Comparison of ENCODE assay signal across 8 cellular contexts in genomic region chr19:49546825-49547565, GRCh38. TPM values are rescaled to one million over a fixed set of nuclear protein-coding genes. Genes with fewer than 3 reads are reported as not detected.
DNase-seq lines count a peak whose midpoint lies in the region; ATAC-seq and TF ChIP-seq lines count a peak whose summit lies in the region.

No MANE protein-coding gene starts in this region.

- no peak for ATAC-seq in HG03378 (IDR thresholded peaks at IDR 0.05; ENCODE audit: unreplicated experiment)

- H3K9me3 ChIP-seq in thyroid gland: no peaks in the 10 kb centered on the region

- H3K4me3 Mint-ChIP-seq in endothelial cell (ENCODE audit: unreplicated experiment) (no peak overlapping the region), mesothelial cell of epicardium (peak overlapping the region; percentile 29)

- TF ChIP-seq POLR2A in thyroid gland (IDR thresholded peaks at IDR 0.05): no peak

- H3K27ac Mint-ChIP-seq in endothelial cell (ENCODE audit: unreplicated experiment): peak overlapping the region; percentile 61
- peak overlapping the region; percentile 30 for H3K27ac Mint-ChIP-seq in mesothelial cell of epicardium

- no peaks in the 10 kb centered on the region for H3K27me3 ChIP-seq in thyroid gland

- no peaks in the 10 kb centered on the region for H3K4me1 ChIP-seq in thyroid gland

- peak; percentile 86 for DNase-seq in COR-L47 (lab: John Stamatoyannopoulos, UW)
- DNase-seq in HS-27A (ENCODE audit: low read depth): peak; percentile 81
- peak; percentile 76 for DNase-seq in NCI-H774 (lab: John Stamatoyannopoulos, UW)
- DNase-seq in activated CD4-positive, alpha-beta T cell treated with anti-CD3 and anti-CD28 coated beads, Interleukin-2, amount 50 U/mL, for 48 hours: peak; percentile 56 to 72
- DNase-seq in endothelial cell (ENCODE audit: low spot score): peak; percentile 77
- DNase-seq in mesothelial cell of epicardium (ENCODE audit: low spot score in 2 of 2, unreplicated experiment in 2 of 2): peak in 1 of 2 experiments; percentile 70
- DNase-seq in thyroid gland: peak; percentile 65 to 69

- intact Hi-C loops in thyroid gland (cut with DNase I): loop anchor here (2.0 to 5.0 kb wide), 2 partner anchors 44 to 155 kb away; no protein-coding TSS in a partner anchor

- TF ChIP-seq CTCF in endothelial cell (IDR thresholded peaks at IDR 0.05; ENCODE audit: unreplicated experiment): peak; percentile 86
- TF ChIP-seq CTCF in mesothelial cell of epicardium (IDR thresholded peaks at IDR 0.05; ENCODE audit: unreplicated experiment): peak; percentile 95
- TF ChIP-seq CTCF in thyroid gland (IDR thresholded peaks at IDR 0.05): peak; percentile 74 to 93 (median 80)

- H3K36me3 ChIP-seq in thyroid gland: no peaks in the 10 kb centered on the region

- peaks cover 3% of the 10 kb centered on the region for H3K27me3 Mint-ChIP-seq in endothelial cell (ENCODE audit: unreplicated experiment)
- no peaks in the 10 kb centered on the region for H3K27me3 Mint-ChIP-seq in mesothelial cell of epicardium (ENCODE audit: low read depth)

- H3K9me3 Mint-ChIP-seq in endothelial cell (ENCODE audit: unreplicated experiment) (no peaks in the 10 kb centered on the region), mesothelial cell of epicardium (no peaks in the 10 kb centered on the region)

- WGBS in thyroid gland, 2 donors: 10 to 11% methylated on average over 9 of the region's 9 CpGs

- no peak overlapping the region for H3K27ac ChIP-seq in thyroid gland

- H3K4me3 ChIP-seq in thyroid gland (replicated peaks in 1 of 3): no peak overlapping the region

- H3K4me1 Mint-ChIP-seq in endothelial cell (ENCODE audit: unreplicated experiment) (peaks cover 7% of the 10 kb centered on the region), mesothelial cell of epicardium (peaks cover 5% of the 10 kb centered on the region)

- peaks cover 7% of the 10 kb centered on the region for H3K36me3 Mint-ChIP-seq in endothelial cell (ENCODE audit: low read depth, unreplicated experiment)
- H3K36me3 Mint-ChIP-seq in mesothelial cell of epicardium: peaks cover 6% of the 10 kb centered on the region

RNA-seq across cellular contexts. Expression of gene RCN3, which starts 19.2 kb away (rescaled TPM):
- total RNA-seq in endothelial cell (ENCODE audit: unreplicated experiment) (19.4 TPM), mesothelial cell of epicardium (30.3 to 35.1 TPM (median 31.1 TPM) in 3 replicates), thyroid gland (10 to 100 TPM in 3 of 4 donors, 1 to 10 TPM in 1; 9.7 to 12.6 (median 11.3) TPM)

RNA-seq across cellular contexts. Expression of gene NOSIP, which starts 33.4 kb away (rescaled TPM):
- total RNA-seq in endothelial cell (ENCODE audit: unreplicated experiment) (76.3 TPM), mesothelial cell of epicardium (53.3 to 60.7 TPM (median 60.1 TPM) in 3 replicates), thyroid gland (10 to 100 TPM; 46.1 to 94.6 (median 64.7) TPM)

RNA-seq across cellular contexts. Expression of gene PRRG2, which starts 34.1 kb away (rescaled TPM):
- total RNA-seq in endothelial cell (ENCODE audit: unreplicated experiment) (2.4 TPM), mesothelial cell of epicardium (0.87 to 1.4 TPM (median 1.1 TPM) in 3 replicates), thyroid gland (10 to 100 TPM in 3 of 4 donors, 1 to 10 TPM in 1; 8.9 to 29.6 (median 25.0) TPM)

RNA-seq across cellular contexts. Expression of gene FCGRT, which starts 34.5 kb away (rescaled TPM):
- total RNA-seq in endothelial cell (ENCODE audit: unreplicated experiment) (127 TPM), mesothelial cell of epicardium (121 to 132 TPM (median 127 TPM) in 3 replicates), thyroid gland (100 to 1,000 TPM; 149 to 248 (median 180) TPM)

RNA-seq across cellular contexts. Expression of gene PRR12, which starts 44.0 kb away (rescaled TPM):
- total RNA-seq in endothelial cell (ENCODE audit: unreplicated experiment) (38.8 TPM), mesothelial cell of epicardium (53.3 to 58.5 TPM (median 54.2 TPM) in 3 replicates), thyroid gland (10 to 100 TPM in 3 of 4 donors, 1 to 10 TPM in 1; 7.3 to 15.6 (median 12.4) TPM)
